29 cellular contexts compared by ENCODE assay signal in the genomic region with DNA sequence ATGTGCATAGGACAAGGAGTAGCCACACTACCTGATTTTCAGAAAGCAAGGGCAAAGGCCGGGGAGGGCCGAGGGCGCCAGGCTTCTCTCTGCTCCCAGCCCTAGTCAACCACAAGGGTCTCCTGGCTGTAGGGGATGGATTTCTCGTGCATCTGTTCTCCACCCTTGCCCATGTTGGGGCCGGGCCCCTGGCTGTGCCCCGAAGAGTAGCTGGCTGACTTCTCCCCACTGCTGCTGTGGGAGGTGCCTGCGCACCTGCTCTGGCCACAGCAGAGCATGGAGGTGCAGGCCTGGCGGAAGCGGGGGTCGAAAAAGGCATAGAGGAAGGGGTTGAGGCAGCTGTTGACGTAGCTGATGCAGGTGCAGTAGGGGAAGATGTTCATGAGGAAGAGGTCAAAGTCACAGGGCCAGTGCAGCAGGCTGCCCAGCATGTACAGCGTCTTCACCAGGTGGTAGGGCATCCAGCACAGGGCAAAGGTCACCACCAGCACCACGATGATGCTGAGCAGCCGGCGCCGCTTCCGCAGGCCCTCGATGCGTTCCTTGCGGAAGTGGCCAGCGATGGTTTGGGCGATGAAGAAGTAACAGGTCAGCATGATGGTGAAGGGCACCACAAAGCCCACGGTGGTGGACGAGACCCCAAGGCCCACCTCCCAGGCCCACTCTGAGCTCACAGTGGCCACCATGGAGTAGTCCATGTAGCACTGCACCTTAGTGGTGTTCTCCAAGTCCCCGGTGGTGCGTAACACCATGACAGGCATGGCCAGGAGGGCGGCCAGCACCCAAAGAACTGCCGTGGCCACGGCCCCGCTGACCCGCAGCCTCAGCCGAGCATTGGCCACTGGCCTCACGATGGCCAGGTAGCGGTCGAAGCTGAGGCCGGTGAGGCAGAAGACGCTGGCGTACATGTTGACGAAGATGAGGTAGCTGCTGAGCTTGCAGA. TPM values are rescaled to one million over a fixed set of nuclear protein-coding genes. Genes with fewer than 3 reads are reported as not detected.
DNase-seq lines count a peak whose midpoint lies in the region; ATAC-seq and TF ChIP-seq lines count a peak whose summit lies in the region.
"Had no signal": no experiment of that assay in that cellular context is flagged by ENCODE, and none has a peak within 500 bp of the region (broad histone marks: within the 10 kb centered on the region; RNA-seq: fewer than 3 reads in every experiment).

No MANE protein-coding gene starts in this region.

- H3K9me3 ChIP-seq in cardiac muscle cell (ENCODE audit: low read depth), result no peaks in the 10 kb centered on the region
- H3K9me3 ChIP-seq in right cardiac atrium (ENCODE audit: control insufficient read depth, low read length), result no peaks in the 10 kb centered on the region
- H3K9me3 ChIP-seq in suprapubic skin, result no peaks in the 10 kb centered on the region
- H3K9me3 ChIP-seq in endodermal cell (ENCODE audit: control insufficient read depth, low read length), result no peaks in the 10 kb centered on the region
- no peaks in the 10 kb centered on the region for H3K9me3 ChIP-seq in body of pancreas
- H3K9me3 ChIP-seq: upper lobe of right lung had no signal

- no peaks in the 10 kb centered on the region for H3K36me3 ChIP-seq in cardiac muscle cell
- H3K36me3 ChIP-seq in suprapubic skin, result no peaks in the 10 kb centered on the region
- no peaks in the 10 kb centered on the region for H3K36me3 ChIP-seq in endodermal cell (ENCODE audit: control insufficient read depth, insufficient read depth, low read length)
- no peaks in the 10 kb centered on the region for H3K36me3 ChIP-seq in body of pancreas (replicated peaks in 1 of 2; ENCODE audit: insufficient read depth in 1 of 2, low read depth in 2 of 2)
- H3K36me3 ChIP-seq: upper lobe of right lung had no signal

- no peaks in the 10 kb centered on the region for H3K36me3 Mint-ChIP-seq in nephron progenitor cell (ENCODE audit: low read depth)
- no peaks in the 10 kb centered on the region for H3K36me3 Mint-ChIP-seq in endodermal cell (ENCODE audit: low read depth)
- no peaks in the 10 kb centered on the region for H3K36me3 Mint-ChIP-seq in activated naive CD4-positive, alpha-beta T cell treated with anti-CD3 and anti-CD28 coated beads for 36 hours (ENCODE audit: low read depth)
- H3K36me3 Mint-ChIP-seq: activated naive CD8-positive, alpha-beta T cell treated with anti-CD3 and anti-CD28 coated beads, Interleukin-2, amount 10 ng/mL, durations not matched to agents 7 days and 5 days; CD4-positive, CD25-positive, alpha-beta regulatory T cell; memory B cell; stimulated activated effector memory CD8-positive, alpha-beta T cell treated with anti-CD3 and anti-CD28 coated beads, Interleukin-12 subunit alpha, Interleukin-12 subunit beta, amount 100 ng/mL, for 72 hours had no signal

- H3K4me3 ChIP-seq in cardiac muscle cell (peak overlapping the region; percentile 21), right cardiac atrium (ENCODE audit: low read length) (peak overlapping the region; percentile 7), suprapubic skin (peak overlapping the region; percentile 19), endodermal cell (ENCODE audit: low read length) (no peak overlapping the region), body of pancreas (no peak overlapping the region)
- H3K4me3 ChIP-seq: SK-N-MC, upper lobe of right lung had no signal

- H3K9me3 Mint-ChIP-seq in nephron progenitor cell (no peaks in the 10 kb centered on the region), endodermal cell (no peaks in the 10 kb centered on the region)
- H3K9me3 Mint-ChIP-seq in activated naive CD4-positive, alpha-beta T cell treated with anti-CD3 and anti-CD28 coated beads for 36 hours, result no peaks in the 10 kb centered on the region
- H3K9me3 Mint-ChIP-seq: activated naive CD8-positive, alpha-beta T cell treated with anti-CD3 and anti-CD28 coated beads, Interleukin-2, amount 10 ng/mL, durations not matched to agents 7 days and 5 days; central memory CD8-positive, alpha-beta T cell; memory B cell; stimulated activated effector memory CD8-positive, alpha-beta T cell treated with anti-CD3 and anti-CD28 coated beads, Interleukin-12 subunit alpha, Interleukin-12 subunit beta, amount 100 ng/mL, for 72 hours; T-helper 2 cell treated with Interferon-gamma antibody and Interleukin-4, amounts not matched to agents 5 μg/mL and 100 μg/mL, for 36 hours had no signal

- H3K4me3 Mint-ChIP-seq in nephron progenitor cell (peak overlapping the region; percentile 76), endodermal cell (no peak overlapping the region)
- no peak overlapping the region for H3K4me3 Mint-ChIP-seq in activated naive CD4-positive, alpha-beta T cell treated with anti-CD3 and anti-CD28 coated beads for 36 hours
- H3K4me3 Mint-ChIP-seq: activated naive CD8-positive, alpha-beta T cell treated with anti-CD3 and anti-CD28 coated beads, Interleukin-2, amount 10 ng/mL, durations not matched to agents 7 days and 5 days; CD4-positive, CD25-positive, alpha-beta regulatory T cell; central memory CD8-positive, alpha-beta T cell; memory B cell; stimulated activated effector memory CD8-positive, alpha-beta T cell treated with anti-CD3 and anti-CD28 coated beads, Interleukin-12 subunit alpha, Interleukin-12 subunit beta, amount 100 ng/mL, for 72 hours; T-helper 2 cell treated with Interferon-gamma antibody and Interleukin-4, amounts not matched to agents 5 μg/mL and 100 μg/mL, for 36 hours had no signal

- CTCF ChIA-PET in activated naive CD4-positive, alpha-beta T cell treated with anti-CD3 and anti-CD28 coated beads for 36 hours (lab: Charles Lee), result interaction anchor here (3.3 kb wide), 1 partner anchor 14 kb away, joined by 10 read pairs; no protein-coding TSS in a partner anchor

- H3K4me1 Mint-ChIP-seq in nephron progenitor cell (peaks cover 97% of the 10 kb centered on the region), endodermal cell (peaks cover 57% of the 10 kb centered on the region)
- peaks cover 4% of the 10 kb centered on the region for H3K4me1 Mint-ChIP-seq in activated naive CD4-positive, alpha-beta T cell treated with anti-CD3 and anti-CD28 coated beads for 36 hours (ENCODE audit: low read depth)
- H3K4me1 Mint-ChIP-seq: CD4-positive, CD25-positive, alpha-beta regulatory T cell had no signal

- ATAC-seq in Right ventricle myocardium inferior (no peak), right cardiac atrium (no peak), body of pancreas (no peak)
- ATAC-seq: stimulated activated effector memory CD8-positive, alpha-beta T cell treated with anti-CD3 and anti-CD28 coated beads, Interleukin-12 subunit alpha, Interleukin-12 subunit beta, amount 100 ng/mL, for 72 hours; upper lobe of right lung had no signal

- H3K27ac Mint-ChIP-seq in nephron progenitor cell (peak overlapping the region; percentile 89), endodermal cell (no peak overlapping the region)
- H3K27ac Mint-ChIP-seq in activated naive CD4-positive, alpha-beta T cell treated with anti-CD3 and anti-CD28 coated beads for 36 hours, result no peak overlapping the region
- H3K27ac Mint-ChIP-seq: activated naive CD8-positive, alpha-beta T cell treated with anti-CD3 and anti-CD28 coated beads, Interleukin-2, amount 10 ng/mL, durations not matched to agents 7 days and 5 days; memory B cell; stimulated activated effector memory CD8-positive, alpha-beta T cell treated with anti-CD3 and anti-CD28 coated beads, Interleukin-12 subunit alpha, Interleukin-12 subunit beta, amount 100 ng/mL, for 72 hours; T-helper 2 cell treated with Interferon-gamma antibody and Interleukin-4, amounts not matched to agents 5 μg/mL and 100 μg/mL, for 36 hours had no signal

- WGBS in right cardiac atrium, result 65% methylated on average over 39 of the region's 39 CpGs
- WGBS in suprapubic skin, result 89% methylated on average over 27 of the region's 39 CpGs
- 94 to 97% methylated on average over 28 to 39 of the region's 39 CpGs for WGBS in endodermal cell (ENCODE audit: insufficient coverage in 1 of 2, insufficient read length in 1 of 2), 2 experiments
- WGBS in body of pancreas, 2 donors, result 71 to 81% methylated on average over 32 to 35 of the region's 39 CpGs

- TF ChIP-seq POLR2A in suprapubic skin (IDR thresholded peaks at IDR 0.05) (no peak), body of pancreas (IDR thresholded peaks at IDR 0.05) (no peak)

- intact Hi-C loops in Right ventricle myocardium inferior (cut with DNase I), result no loop called here
- intact Hi-C loops in right cardiac atrium (cut with DNase I), result no loop called here
- intact Hi-C loops in activated naive CD4-positive, alpha-beta T cell treated with anti-CD3 and anti-CD28 coated beads for 36 hours (cut with micrococcal nuclease), result no loop called here
- intact Hi-C loops in body of pancreas (cut with DNase I), result loop anchor here (10.0 kb wide), 1 partner anchor 91 kb away; no protein-coding TSS in a partner anchor

- H3K27me3 Mint-ChIP-seq in nephron progenitor cell (ENCODE audit: low read depth, poor library complexity), result peaks cover 3% of the 10 kb centered on the region
- H3K27me3 Mint-ChIP-seq in endodermal cell (ENCODE audit: insufficient read depth), result peaks cover 20% of the 10 kb centered on the region
- H3K27me3 Mint-ChIP-seq in activated naive CD4-positive, alpha-beta T cell treated with anti-CD3 and anti-CD28 coated beads for 36 hours (ENCODE audit: low read depth), result peaks cover 58% of the 10 kb centered on the region

- no peaks in the 10 kb centered on the region for H3K27me3 ChIP-seq in cardiac muscle cell
- H3K27me3 ChIP-seq in right cardiac atrium (ENCODE audit: control insufficient read depth, insufficient read depth), result no peaks in the 10 kb centered on the region
- peaks cover 34% of the 10 kb centered on the region for H3K27me3 ChIP-seq in suprapubic skin
- peaks cover 9% of the 10 kb centered on the region for H3K27me3 ChIP-seq in endodermal cell (ENCODE audit: control insufficient read depth, insufficient read depth, low read length, poor library complexity, severe bottlenecking)
- H3K27me3 ChIP-seq in body of pancreas, result no peaks in the 10 kb centered on the region
- H3K27me3 ChIP-seq: upper lobe of right lung had no signal

- H3K27ac ChIP-seq in cardiac muscle cell (peak overlapping the region; percentile 35), right cardiac atrium (ENCODE audit: low read length) (no peak overlapping the region), suprapubic skin (no peak overlapping the region), endodermal cell (ENCODE audit: low read depth, low read length) (no peak overlapping the region), body of pancreas (no peak overlapping the region)
- H3K27ac ChIP-seq: 22Rv1, RWPE1, SK-N-MC, upper lobe of right lung had no signal

- TF ChIP-seq EP300 in suprapubic skin (IDR thresholded peaks at IDR 0.05), result no peak

- peaks cover 50% of the 10 kb centered on the region for H3K4me1 ChIP-seq in cardiac muscle cell (ENCODE audit: low read depth)
- H3K4me1 ChIP-seq in right cardiac atrium (ENCODE audit: control insufficient read depth, insufficient read depth, low read length), result peaks cover 6% of the 10 kb centered on the region
- peaks cover 5% of the 10 kb centered on the region for H3K4me1 ChIP-seq in suprapubic skin
- peaks cover 9% of the 10 kb centered on the region for H3K4me1 ChIP-seq in endodermal cell (ENCODE audit: control insufficient read depth, insufficient read depth, low read length)
- no peaks in the 10 kb centered on the region for H3K4me1 ChIP-seq in body of pancreas
- H3K4me1 ChIP-seq: upper lobe of right lung had no signal

- H3K9ac ChIP-seq in endodermal cell (ENCODE audit: extremely low read depth, low read length, poor library complexity, severe bottlenecking), result no peak overlapping the region

- no peak for DNase-seq in cardiac muscle cell (ENCODE audit: low read depth in 1 of 2, low spot score in 1 of 2)
- DNase-seq in Right ventricle myocardium inferior (ENCODE audit: missing footprints), result no peak
- DNase-seq in right cardiac atrium, result peak in 1 of 3 donors; percentile 43
- DNase-seq in nephron progenitor cell, result no peak
- no peak for DNase-seq in suprapubic skin (ENCODE audit: low spot score in 2 of 2)
- DNase-seq in endodermal cell, result no peak
- no peak for DNase-seq in activated naive CD4-positive, alpha-beta T cell treated with anti-CD3 and anti-CD28 coated beads for 36 hours
- no peak for DNase-seq in body of pancreas
- DNase-seq: activated CD4-positive, alpha-beta T cell treated with anti-CD3 and anti-CD28 coated beads for 48 hours; activated CD8-positive, alpha-beta memory T cell treated with anti-CD3 and anti-CD28 coated beads for 24 hours; activated effector memory CD4-positive, alpha-beta T cell treated with Interleukin-2 at 50 U/mL for 16 hours; activated naive CD8-positive, alpha-beta T cell treated with anti-CD3 and anti-CD28 coated beads, Interleukin-2, amount 10 ng/mL, durations not matched to agents 7 days and 5 days; CD4-positive, CD25-positive, alpha-beta regulatory T cell; NCI-H146; NCI-H2107; NCI-H748 treated with DMSO at 0.1 percent for 48 hours; occipital lobe; stimulated activated CD4-positive, alpha-beta T cell treated with anti-CD3 and anti-CD28 coated beads, Interleukin-4, amount 100 ng/mL, for 24 hours; upper lobe of right lung had no signal

- no peak for TF ChIP-seq CTCF in cardiac muscle cell (IDR thresholded peaks at IDR 0.05; ENCODE audit: low read depth, low read length)
- TF ChIP-seq CTCF in nephron progenitor cell (IDR thresholded peaks at IDR 0.05), result no peak
- TF ChIP-seq CTCF in suprapubic skin (IDR thresholded peaks at IDR 0.05), result no peak
- no peak for TF ChIP-seq CTCF in endodermal cell (conservative IDR thresholded peaks at IDR 0.05)
- no peak for TF ChIP-seq CTCF in body of pancreas (IDR thresholded peaks at IDR 0.05)

RNA-seq across cellular contexts. Expression of gene APLNR, which starts 1.0 kb away (rescaled TPM):
- total RNA-seq in cardiac muscle cell (9.8 and 16.0 TPM in 2 replicates), Right ventricle myocardium inferior (18.4 TPM), right cardiac atrium (10 to 100 TPM; 15.6 to 26.4 (median 17.9) TPM), suprapubic skin (1 to 10 TPM in 2 of 4 donors, under 1 TPM in 2; 0.42 to 2.2 (median 1.2) TPM), endodermal cell (1 to 10 TPM; 3.7 to 4.2 TPM), body of pancreas (1 to 10 TPM in 1 of 2 donors, under 1 TPM in 1; 0.66 to 1.3 TPM)
- polyA plus RNA-seq in cardiac muscle cell (7.2 and 13.6 TPM in 2 replicates), right cardiac atrium (2.2 TPM)
- polyA plus RNA-seq in endodermal cell (2013, experiment 1 of 2), result 13.9 TPM
- 15.2 TPM for polyA plus RNA-seq in endodermal cell (2013, experiment 2 of 2)
- not detected for total RNA-seq in activated naive CD4-positive, alpha-beta T cell treated with anti-CD3 and anti-CD28 coated beads for 36 hours
- total RNA-seq: activated naive CD8-positive, alpha-beta T cell treated with anti-CD3 and anti-CD28 coated beads, Interleukin-2, amount 10 ng/mL, durations not matched to agents 7 days and 5 days; astrocyte; CD4-positive, CD25-positive, alpha-beta regulatory T cell; Daoy had no signal
- polyA plus RNA-seq: CD4-positive, CD25-positive, alpha-beta regulatory T cell; keratinocyte had no signal

RNA-seq across cellular contexts. Expression of gene LRRC55, which starts 54.3 kb away (rescaled TPM):
- total RNA-seq in cardiac muscle cell, result 0.11 and 0.21 TPM in 2 replicates
- 0.12 TPM in 1 of 2 replicates, not detected in the other for polyA plus RNA-seq in cardiac muscle cell
- total RNA-seq in Right ventricle myocardium inferior, result 0.51 TPM
- under 1 TPM in 3 of 4 donors, not detected in 1; 0.08 to 0.09 (median 0.09) TPM for total RNA-seq in right cardiac atrium
- 0.02 TPM for polyA plus RNA-seq in right cardiac atrium
- under 1 TPM in 3 of 4 donors, not detected in 1; 0.08 to 0.24 (median 0.17) TPM for total RNA-seq in suprapubic skin
- under 1 TPM in 1 of 2 donors, not detected in 1; 0.04 TPM for total RNA-seq in endodermal cell
- polyA plus RNA-seq in endodermal cell (2013, experiment 1 of 2), result 8.9 TPM
- 8.4 TPM for polyA plus RNA-seq in endodermal cell (2013, experiment 2 of 2)
- not detected for total RNA-seq in activated naive CD4-positive, alpha-beta T cell treated with anti-CD3 and anti-CD28 coated beads for 36 hours
- total RNA-seq in body of pancreas, result not detected
- total RNA-seq: activated naive CD8-positive, alpha-beta T cell treated with anti-CD3 and anti-CD28 coated beads, Interleukin-2, amount 10 ng/mL, durations not matched to agents 7 days and 5 days; astrocyte; CD4-positive, CD25-positive, alpha-beta regulatory T cell; upper lobe of right lung had no signal
- polyA plus RNA-seq: CD4-positive, CD25-positive, alpha-beta regulatory T cell; keratinocyte had no signal

Comparison
In these comparisons a context has a peak if more than half of its experiments do, and no peak if none do; other contexts are left out.
1. H3K4me3 ChIP-seq: peak in cardiac muscle cell (single experiment), right cardiac atrium (single experiment) and suprapubic skin (single experiment); none in endodermal cell (single experiment) and body of pancreas (0 of 2).